ENCODE assay signal across 8 cellular contexts in the genomic region with DNA sequence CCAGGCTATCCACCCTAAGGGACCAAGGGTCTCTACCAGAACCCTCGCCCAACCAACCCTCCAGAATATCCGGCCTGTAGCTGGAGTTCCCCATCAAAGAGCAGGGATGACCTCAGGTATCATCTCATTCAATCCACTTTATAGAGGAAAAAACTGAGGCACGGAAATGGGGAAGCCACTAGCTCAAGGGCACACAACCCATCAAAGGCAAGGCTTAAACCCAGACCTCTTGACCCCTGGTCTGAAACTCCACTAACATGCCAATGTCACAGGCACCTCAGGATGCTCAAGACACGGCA. TPM values are rescaled to one million over a fixed set of nuclear protein-coding genes. Genes with fewer than 3 reads are reported as not detected.
DNase-seq lines count a peak whose midpoint lies in the region; ATAC-seq and TF ChIP-seq lines count a peak whose summit lies in the region.

No MANE protein-coding gene starts in this region.

- no peak for TF ChIP-seq EP300 in suprapubic skin (IDR thresholded peaks at IDR 0.05)

- H3K27ac Mint-ChIP-seq in T-helper 1 cell treated with Interleukin-12 subunit alpha and Interleukin-12 subunit beta and Interleukin-4 antibody, amounts not matched to agents 30 μg/mL and 1 μg/mL, for 36 hours, result peak overlapping the region; percentile 74
- H3K27ac Mint-ChIP-seq in activated naive CD8-positive, alpha-beta T cell treated with anti-CD3 and anti-CD28 coated beads, Interleukin-2, amount 50 U/mL, for 24 hours, result peak overlapping the region; percentile 81

- H3K36me3 ChIP-seq in kidney epithelial cell (ENCODE audit: control insufficient read depth, insufficient read depth, low read length) (peaks cover 1% of the 10 kb centered on the region), suprapubic skin (peaks cover 23% of the 10 kb centered on the region)

- peaks cover 25% of the 10 kb centered on the region for H3K36me3 Mint-ChIP-seq in T-helper 1 cell treated with Interleukin-12 subunit alpha and Interleukin-12 subunit beta and Interleukin-4 antibody, amounts not matched to agents 30 μg/mL and 1 μg/mL, for 36 hours (ENCODE audit: low read depth)
- H3K36me3 Mint-ChIP-seq in activated naive CD8-positive, alpha-beta T cell treated with anti-CD3 and anti-CD28 coated beads, Interleukin-2, amount 50 U/mL, for 24 hours (ENCODE audit: low read depth), result peaks cover 24% of the 10 kb centered on the region

- DNase-seq in T-helper 1 cell (no peak), kidney epithelial cell (ENCODE audit: low read depth) (no peak), suprapubic skin (ENCODE audit: low spot score in 2 of 2) (no peak)
- no peak for DNase-seq in activated naive CD8-positive, alpha-beta T cell treated with anti-CD3 and anti-CD28 coated beads, Interleukin-2, amount 50 U/mL, for 24 hours
- no peak for DNase-seq in effector CD8-positive, alpha-beta T cell (lab: John Stamatoyannopoulos, UW)
- no peak for DNase-seq in effector CD4-positive, alpha-beta T cell

- TF ChIP-seq POLR2A in suprapubic skin (IDR thresholded peaks at IDR 0.05), result no peak

- H3K9me3 ChIP-seq in suprapubic skin, result no peaks in the 10 kb centered on the region

- peak overlapping the region; percentile 87 for H3K4me3 Mint-ChIP-seq in T-helper 1 cell treated with Interleukin-12 subunit alpha and Interleukin-12 subunit beta and Interleukin-4 antibody, amounts not matched to agents 30 μg/mL and 1 μg/mL, for 36 hours
- H3K4me3 Mint-ChIP-seq in activated naive CD8-positive, alpha-beta T cell treated with anti-CD3 and anti-CD28 coated beads, Interleukin-2, amount 50 U/mL, for 24 hours, result peak overlapping the region; percentile 92

- WGBS in suprapubic skin, result 7% methylated on average over 4 of the region's 4 CpGs

- H3K27me3 Mint-ChIP-seq in T-helper 1 cell treated with Interleukin-12 subunit alpha and Interleukin-12 subunit beta and Interleukin-4 antibody, amounts not matched to agents 30 μg/mL and 1 μg/mL, for 36 hours (ENCODE audit: low read depth), result no peaks in the 10 kb centered on the region
- H3K27me3 Mint-ChIP-seq in activated naive CD8-positive, alpha-beta T cell treated with anti-CD3 and anti-CD28 coated beads, Interleukin-2, amount 50 U/mL, for 24 hours, result peaks cover 4% of the 10 kb centered on the region

- no peak for TF ChIP-seq CTCF in kidney epithelial cell (IDR thresholded peaks at IDR 0.05; ENCODE audit: insufficient read depth, low read length, poor library complexity, severe bottlenecking)
- TF ChIP-seq CTCF in suprapubic skin (IDR thresholded peaks at IDR 0.05), result no peak

- H3K27ac ChIP-seq in suprapubic skin, result peak overlapping the region; percentile 88

- H3K4me3 ChIP-seq in kidney epithelial cell (ENCODE audit: low read depth, low read length), result peak overlapping the region; percentile 78
- peak overlapping the region; percentile 92 for H3K4me3 ChIP-seq in suprapubic skin

- H3K4me1 ChIP-seq in suprapubic skin, result peaks cover 43% of the 10 kb centered on the region

- peaks cover 35% of the 10 kb centered on the region for H3K4me1 Mint-ChIP-seq in T-helper 1 cell treated with Interleukin-12 subunit alpha and Interleukin-12 subunit beta and Interleukin-4 antibody, amounts not matched to agents 30 μg/mL and 1 μg/mL, for 36 hours (ENCODE audit: low read depth)
- peaks cover 37% of the 10 kb centered on the region for H3K4me1 Mint-ChIP-seq in activated naive CD8-positive, alpha-beta T cell treated with anti-CD3 and anti-CD28 coated beads, Interleukin-2, amount 50 U/mL, for 24 hours

- ATAC-seq in activated naive CD8-positive, alpha-beta T cell treated with anti-CD3 and anti-CD28 coated beads, Interleukin-2, amount 50 U/mL, for 24 hours, result no peak
- no peak for ATAC-seq in HG03139 (IDR thresholded peaks at IDR 0.05; ENCODE audit: unreplicated experiment)

- no peaks in the 10 kb centered on the region for H3K9me3 Mint-ChIP-seq in T-helper 1 cell treated with Interleukin-12 subunit alpha and Interleukin-12 subunit beta and Interleukin-4 antibody, amounts not matched to agents 30 μg/mL and 1 μg/mL, for 36 hours
- H3K9me3 Mint-ChIP-seq in activated naive CD8-positive, alpha-beta T cell treated with anti-CD3 and anti-CD28 coated beads, Interleukin-2, amount 50 U/mL, for 24 hours, result no peaks in the 10 kb centered on the region

- no peaks in the 10 kb centered on the region for H3K27me3 ChIP-seq in kidney epithelial cell (ENCODE audit: control insufficient read depth, insufficient read depth, low read length)
- H3K27me3 ChIP-seq in suprapubic skin, result no peaks in the 10 kb centered on the region

RNA-seq across cellular contexts. Expression of a gene that starts 1.6 kb away (rescaled TPM):
- 47.0 and 51.9 TPM in 2 replicates for total RNA-seq in kidney epithelial cell
- 10 to 100 TPM; 34.4 to 43.2 (median 38.4) TPM for total RNA-seq in suprapubic skin

RNA-seq across cellular contexts. Expression of a gene that starts 5.9 kb away (rescaled TPM):
- not detected in 2 replicates for total RNA-seq in kidney epithelial cell
- total RNA-seq in suprapubic skin, result not detected

RNA-seq across cellular contexts. Expression of a gene that starts 13.6 kb away (rescaled TPM):
- total RNA-seq in kidney epithelial cell (0.38 and 0.62 TPM in 2 replicates), suprapubic skin (1 to 10 TPM in 2 of 4 donors, under 1 TPM in 1, not detected in 1; 0.52 to 2.3 (median 1.3) TPM)

RNA-seq across cellular contexts. Expression of a gene that starts 13.6 kb away (rescaled TPM):
- total RNA-seq in kidney epithelial cell (82.1 and 107 TPM in 2 replicates), suprapubic skin (10 to 100 TPM; 21.6 to 34.9 (median 27.7) TPM)

RNA-seq across cellular contexts. Expression of a gene that starts 26.5 kb away (rescaled TPM):
- 24.4 and 27.4 TPM in 2 replicates for total RNA-seq in kidney epithelial cell
- 10 to 100 TPM in 1 of 4 donors, 1 to 10 TPM in 3; 6.3 to 12.1 (median 8.1) TPM for total RNA-seq in suprapubic skin
